8 cellular contexts compared by ENCODE assay signal in the genomic region with DNA sequence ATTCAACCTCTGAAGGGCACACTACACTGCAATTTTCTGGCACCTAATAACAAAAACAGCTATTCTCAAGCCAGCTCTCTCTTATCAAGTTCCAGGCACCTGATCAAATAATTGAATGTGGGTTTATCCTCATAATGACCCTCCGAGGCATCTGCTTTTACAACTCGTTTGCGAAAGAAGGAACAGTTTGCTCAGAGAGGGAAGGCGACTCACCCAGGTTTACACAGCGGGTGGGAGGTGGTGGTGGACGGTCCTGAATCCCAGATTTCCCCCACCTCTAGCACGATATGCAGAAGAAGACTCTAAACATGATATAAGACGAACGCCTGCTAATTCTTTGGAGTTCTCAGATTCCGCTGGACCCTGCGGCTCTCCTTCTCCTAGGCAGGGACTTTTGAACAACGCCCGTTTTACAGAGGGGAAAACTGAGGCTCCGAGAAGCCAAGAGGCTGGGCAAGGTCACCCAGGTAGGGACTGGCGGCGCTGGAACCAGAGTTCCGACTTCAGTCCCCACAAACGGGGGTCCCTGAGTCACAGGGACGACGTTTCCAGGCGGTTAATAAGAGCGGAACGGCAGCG. TPM values are rescaled to one million over a fixed set of nuclear protein-coding genes. Genes with fewer than 3 reads are reported as not detected.
DNase-seq lines count a peak whose midpoint lies in the region; ATAC-seq and TF ChIP-seq lines count a peak whose summit lies in the region.

No MANE protein-coding gene starts in this region.

- TF ChIP-seq CTCF in BE2C (IDR thresholded peaks at IDR 0.05; ENCODE audit: low read depth, low read length): no peak
- no peak for TF ChIP-seq CTCF in LNCaP clone FGC (IDR thresholded peaks at IDR 0.05; ENCODE audit: control insufficient read depth, extremely low read depth, insufficient read depth)
- TF ChIP-seq CTCF in cardiac fibroblast (IDR thresholded peaks at IDR 0.05; ENCODE audit: low read depth, low read length): no peak

- peak overlapping the region; percentile 91 for H3K4me3 ChIP-seq in BE2C (ENCODE audit: low read depth, low read length)
- peak overlapping the region; percentile 88 for H3K4me3 ChIP-seq in LNCaP clone FGC (ENCODE audit: low read depth, low read length)
- peak overlapping the region; percentile 100 for H3K4me3 ChIP-seq in cardiac fibroblast (replicated peaks in 1 of 2; ENCODE audit: low read depth in 2 of 2, low read length in 2 of 2)

- peak overlapping the region; percentile 84 to 98 (median 90) for H3K27ac Mint-ChIP-seq in naive B cell

- no peak for ATAC-seq in naive B cell (ENCODE audit: low read depth in 2 of 2)

- DNase-seq in BE2C (no peak), LNCaP clone FGC (ENCODE audit: low read depth) (no peak), cardiac fibroblast (ENCODE audit: low read depth in 2 of 2) (peak; percentile 5 to 15), naive B cell (no peak), NCI-H345 (lab: John Stamatoyannopoulos, UW) (no peak), NCI-H1105 treated with DMSO at 0.1 percent for 48 hours (lab: John Stamatoyannopoulos, UW) (no peak), DMS114 treated with DMSO at 0.1 percent for 48 hours (lab: John Stamatoyannopoulos, UW; ENCODE audit: unreplicated experiment) (no peak)
- DNase-seq in stimulated activated naive CD4-positive, alpha-beta T cell treated with Interleukin-2 at 50 U/mL for 16 hours (lab: John Stamatoyannopoulos, UW): no peak

- H3K27me3 ChIP-seq in BE2C: no peaks in the 10 kb centered on the region

- H3K27me3 Mint-ChIP-seq in naive B cell: no peaks in the 10 kb centered on the region

- H3K9me3 Mint-ChIP-seq in naive B cell: no peaks in the 10 kb centered on the region

- peaks cover 24% of the 10 kb centered on the region for H3K36me3 ChIP-seq in BE2C

- H3K4me1 Mint-ChIP-seq in naive B cell: peaks cover 21 to 66% (median 41%) of the 10 kb centered on the region in 3 donors

- H3K4me3 Mint-ChIP-seq in naive B cell: peak overlapping the region; percentile 75 to 94 (median 90)

- H3K36me3 Mint-ChIP-seq in naive B cell: peaks cover 0 to 5% of the 10 kb centered on the region in 2 donors

- H3K9me3 ChIP-seq in BE2C: no peaks in the 10 kb centered on the region

- H3K4me1 ChIP-seq in BE2C: 0 out of 2 replicates have a peak, but pooled peaks cover 2% of the 10 kb centered on the region

RNA-seq across cellular contexts. Expression of a gene that starts 0.6 kb away (rescaled TPM):
- polyA plus RNA-seq in BE2C (2012; ENCODE audit: insufficient read depth, insufficient read length, low read depth): 190 TPM
- polyA plus RNA-seq in naive B cell (ENCODE audit: low read depth in 6 of 6): 10 to 100 TPM; 18.6 to 38.7 (median 26.3) TPM

RNA-seq across cellular contexts. Expression of a gene that starts 2.9 kb away (rescaled TPM):
- polyA plus RNA-seq in BE2C (2012; ENCODE audit: insufficient read depth, insufficient read length, low read depth): 102 TPM
- 10 to 100 TPM; 22.4 to 42.2 (median 38.5) TPM for polyA plus RNA-seq in naive B cell (ENCODE audit: low read depth in 6 of 6)

RNA-seq across cellular contexts. Expression of a gene that starts 37.2 kb away (rescaled TPM):
- polyA plus RNA-seq in BE2C (2012; ENCODE audit: insufficient read depth, insufficient read length, low read depth): 0.80 TPM
- polyA plus RNA-seq in naive B cell (ENCODE audit: low read depth in 6 of 6): 1 to 10 TPM in 5 of 6 donors, under 1 TPM in 1; 0.70 to 6.3 (median 3.0) TPM

RNA-seq across cellular contexts. Expression of a gene that starts 42.6 kb away (rescaled TPM):
- 159 TPM for polyA plus RNA-seq in BE2C (2012; ENCODE audit: insufficient read depth, insufficient read length, low read depth)
- polyA plus RNA-seq in naive B cell (ENCODE audit: low read depth in 6 of 6): 10 to 100 TPM; 56.2 to 88.7 (median 60.5) TPM

RNA-seq across cellular contexts. Expression of a gene that starts 58.8 kb away (rescaled TPM):
- polyA plus RNA-seq in BE2C (2012; ENCODE audit: insufficient read depth, insufficient read length, low read depth): 5.7 TPM
- polyA plus RNA-seq in naive B cell (ENCODE audit: low read depth in 6 of 6): 1 to 10 TPM; 1.8 to 6.7 (median 4.5) TPM

Comparison
In these comparisons a context has a peak if more than half of its experiments do, and no peak if none do; other contexts are left out.
1. DNase-seq: peak in cardiac fibroblast (2 of 2); none in BE2C (single experiment), LNCaP clone FGC (single experiment), naive B cell (single experiment), NCI-H345 (single experiment), NCI-H1105 treated with DMSO at 0.1 percent for 48 hours (single experiment), DMS114 treated with DMSO at 0.1 percent for 48 hours (single experiment) and stimulated activated naive CD4-positive, alpha-beta T cell treated with Interleukin-2 at 50 U/mL for 16 hours (single experiment).
2. Peak in every context shown above with its lines, with median percentiles within 50 percentile points of each other: H3K4me3 ChIP-seq.